Comparison of ENCODE assay signal across 10 cellular contexts in the genomic region with DNA sequence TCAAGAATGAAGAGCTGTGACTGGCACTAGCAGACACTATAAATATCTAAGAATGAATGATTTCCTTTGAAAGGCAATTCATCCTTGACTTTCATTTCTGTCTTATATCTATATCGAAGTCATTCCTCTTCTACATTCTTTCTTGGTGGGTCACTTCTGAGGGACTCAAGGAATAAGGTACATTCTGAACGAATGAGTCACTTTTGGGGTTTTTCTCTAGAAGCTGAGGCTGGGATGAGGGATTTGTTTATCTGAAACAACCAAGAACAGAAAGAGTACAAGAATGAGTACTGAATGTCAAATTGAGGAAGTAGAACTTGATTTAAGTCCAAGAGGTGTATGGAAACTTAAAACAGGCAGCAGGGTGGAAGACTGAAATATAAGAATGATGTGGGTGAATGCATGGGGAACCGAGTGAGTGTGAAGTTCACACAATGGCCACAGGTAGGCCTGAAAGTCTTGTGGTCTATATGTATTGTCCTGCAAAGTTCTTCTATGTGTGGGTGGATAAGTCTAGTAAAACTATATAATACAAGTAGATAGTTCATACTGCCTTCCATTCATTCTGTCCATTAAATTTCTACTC.
DNase-seq lines count a peak whose midpoint lies in the region; ATAC-seq and TF ChIP-seq lines count a peak whose summit lies in the region.
"Had no signal": no experiment of that assay in that cellular context is flagged by ENCODE, and none has a peak within 500 bp of the region (broad histone marks: within the 10 kb centered on the region; RNA-seq: fewer than 3 reads in every experiment).

No MANE protein-coding gene starts in this region.

- H3K4me3 Mint-ChIP-seq in endothelial cell (ENCODE audit: unreplicated experiment), result no peak overlapping the region
- no peak overlapping the region for H3K4me3 Mint-ChIP-seq in Caco-2 (ENCODE audit: unreplicated experiment)
- H3K4me3 Mint-ChIP-seq: activated naive CD8-positive, alpha-beta T cell had no signal

- DNase-seq in AG10803 (ENCODE audit: low read depth) (peak; percentile 41), endothelial cell (ENCODE audit: low spot score) (no peak), Caco-2 (no peak), pons (ENCODE audit: low spot score) (no peak), SHP77 (lab: John Stamatoyannopoulos, UW) (no peak)
- no peak for DNase-seq in activated CD8-positive, alpha-beta memory T cell treated with anti-CD3 and anti-CD28 coated beads for 24 hours
- DNase-seq: NCI-H1105 treated with DMSO at 0.1 percent for 48 hours had no signal

- ATAC-seq in GM21529 (IDR thresholded peaks at IDR 0.05; ENCODE audit: unreplicated experiment) (peak; percentile 87), HG03439 (IDR thresholded peaks at IDR 0.05; ENCODE audit: unreplicated experiment) (peak; percentile 86)

- BruUV-seq in Caco-2 (replicated peaks; lab: Mats Ljungman, UMichigan), result no TSS peak

- H3K9me3 ChIP-seq in Caco-2, result no peaks in the 10 kb centered on the region

- H3K27me3 Mint-ChIP-seq in endothelial cell (ENCODE audit: unreplicated experiment) (no peaks in the 10 kb centered on the region), Caco-2 (ENCODE audit: insufficient read depth, unreplicated experiment) (no peaks in the 10 kb centered on the region)
- H3K27me3 Mint-ChIP-seq: activated naive CD8-positive, alpha-beta T cell had no signal

- TF ChIP-seq CTCF in AG10803 (conservative IDR thresholded peaks at IDR 0.05; ENCODE audit: low read length) (no peak; the same call in 1 of the 2 replicates), endothelial cell (IDR thresholded peaks at IDR 0.05; ENCODE audit: unreplicated experiment) (peak; percentile 17), Caco-2 (IDR thresholded peaks at IDR 0.05; ENCODE audit: insufficient read depth in 1 of 2, low read depth in 1 of 2, low read length in 1 of 2, severe bottlenecking in 1 of 2, unreplicated experiment in 1 of 2) (no peak)

- H3K36me3 Mint-ChIP-seq in endothelial cell (ENCODE audit: low read depth, unreplicated experiment), result no peaks in the 10 kb centered on the region
- no peaks in the 10 kb centered on the region for H3K36me3 Mint-ChIP-seq in Caco-2 (ENCODE audit: insufficient read depth, unreplicated experiment)
- H3K36me3 Mint-ChIP-seq: activated naive CD8-positive, alpha-beta T cell had no signal

- no peaks in the 10 kb centered on the region for H3K4me1 ChIP-seq in Caco-2

- no peaks in the 10 kb centered on the region for H3K36me3 ChIP-seq in Caco-2 (ENCODE audit: control insufficient read depth, insufficient read depth, low read length)

- H3K27ac Mint-ChIP-seq in endothelial cell (ENCODE audit: unreplicated experiment), result no peak overlapping the region
- H3K27ac Mint-ChIP-seq in Caco-2 (ENCODE audit: unreplicated experiment), result no peak overlapping the region
- H3K27ac Mint-ChIP-seq: activated naive CD8-positive, alpha-beta T cell had no signal

- H3K4me3 ChIP-seq in AG10803 (ENCODE audit: low read length) (no peak overlapping the region), Caco-2 (ENCODE audit: low read depth, low read length) (no peak overlapping the region)

- intact Hi-C loops in Caco-2 (cut with micrococcal nuclease; ENCODE audit: unreplicated experiment), result no loop called here

- POLR2A ChIA-PET in Caco-2 (lab: Charles Lee), result no interaction called here

- no peaks in the 10 kb centered on the region for H3K27me3 ChIP-seq in Caco-2 (replicated peaks; ENCODE audit: control insufficient read depth, insufficient read depth, low read length)

- H3K9me3 Mint-ChIP-seq in endothelial cell (ENCODE audit: unreplicated experiment) (no peaks in the 10 kb centered on the region), Caco-2 (ENCODE audit: unreplicated experiment) (no peaks in the 10 kb centered on the region)

- H3K4me1 Mint-ChIP-seq in endothelial cell (ENCODE audit: unreplicated experiment) (no peaks in the 10 kb centered on the region), Caco-2 (ENCODE audit: low read depth, unreplicated experiment) (no peaks in the 10 kb centered on the region)

- CTCF ChIA-PET in Caco-2 (lab: Charles Lee), result no interaction called here
